Comparison of ENCODE assay signal across 8 cellular contexts in genomic region chr9:6007770-6008168, GRCh38. TPM values are rescaled to one million over a fixed set of nuclear protein-coding genes. Genes with fewer than 3 reads are reported as not detected.
DNase-seq lines count a peak whose midpoint lies in the region; ATAC-seq and TF ChIP-seq lines count a peak whose summit lies in the region.

No MANE protein-coding gene starts in this region.

- H3K36me3 ChIP-seq in neuronal stem cell (replicated peaks in 1 of 2; ENCODE audit: control insufficient read depth in 2 of 2, insufficient read depth in 2 of 2, low read length in 2 of 2) (peaks cover 2 to 52% of the 10 kb centered on the region in 2 donors), suprapubic skin (peaks cover 3% of the 10 kb centered on the region)

- H3K27ac ChIP-seq in HL-60 (replicated peaks) (peak overlapping the region; percentile 95), foreskin keratinocyte (peak overlapping the region; percentile 94), neuronal stem cell (replicated peaks; ENCODE audit: low read length) (peak overlapping the region; percentile 83), suprapubic skin (peak overlapping the region; percentile 98)

- TF ChIP-seq CTCF in HL-60 (IDR thresholded peaks at IDR 0.05; ENCODE audit: insufficient read depth, low read length) = no peak
- TF ChIP-seq CTCF in foreskin keratinocyte (conservative IDR thresholded peaks at IDR 0.05) = no peak
- no peak for TF ChIP-seq CTCF in suprapubic skin (IDR thresholded peaks at IDR 0.05)

- no peak overlapping the region for H4K8ac ChIP-seq in neuronal stem cell (ENCODE audit: low read depth, low read length)

- peak overlapping the region; percentile 70 for H2AK5ac ChIP-seq in neuronal stem cell (ENCODE audit: low read depth, low read length)

- DNase-seq in COLO668 (lab: John Stamatoyannopoulos, UW; ENCODE audit: unreplicated experiment) (peak; percentile 83), HL-60 (ENCODE audit: low read depth in 1 of 2, low spot score in 1 of 2) (peak; percentile 38 to 66), RKO (ENCODE audit: low spot score) (peak; percentile 72), activated gamma-delta T cell treated with Interleukin-2 at 50 U/mL for 16 hours (peak; percentile 77), foreskin keratinocyte (peak; percentile 46 to 66), neuronal stem cell (ENCODE audit: low spot score) (peak; percentile 89), suprapubic skin (ENCODE audit: low spot score in 2 of 2) (peak; percentile 85 to 89)

- H2BK5ac ChIP-seq in neuronal stem cell (ENCODE audit: low read length) = peak overlapping the region; percentile 56

- peak overlapping the region; percentile 75 for H2BK15ac ChIP-seq in neuronal stem cell (ENCODE audit: low read length)

- WGBS in neuronal stem cell (ENCODE audit: extremely low coverage in 2 of 2, insufficient read length in 2 of 2, insufficient replicate concordance in 1 of 2), 2 donors = no CpG with 5 or more reads among the region's 54 CpGs
- WGBS in suprapubic skin = 0% methylated on average over 1 of the region's 54 CpGs

- H3K4me1 ChIP-seq in foreskin keratinocyte (peaks cover 13% of the 10 kb centered on the region), neuronal stem cell (ENCODE audit: control insufficient read depth in 2 of 2, insufficient read depth in 1 of 2, low read depth in 1 of 2, low read length in 2 of 2) (peaks cover 0 to 7% of the 10 kb centered on the region in 2 donors), suprapubic skin (peaks cover 59% of the 10 kb centered on the region)

- H3K9ac ChIP-seq in neuronal stem cell (ENCODE audit: low read depth, low read length, poor library complexity) = peak overlapping the region; percentile 94

- H3K4me3 ChIP-seq in HL-60 (replicated peaks; ENCODE audit: insufficient read depth, low read length) (peak overlapping the region; percentile 97), neuronal stem cell (ENCODE audit: low read length in 2 of 2) (peak overlapping the region; percentile 68 to 85), suprapubic skin (peak overlapping the region; percentile 98)

- no peak overlapping the region for H2BK12ac ChIP-seq in neuronal stem cell (ENCODE audit: low read length)

- ATAC-seq in GM19467 (IDR thresholded peaks at IDR 0.05; ENCODE audit: unreplicated experiment) (peak; percentile 43), foreskin keratinocyte (peak; percentile 67)

- H3K79me1 ChIP-seq in neuronal stem cell (ENCODE audit: low read depth, low read length) = no peaks in the 10 kb centered on the region

- H4K91ac ChIP-seq in neuronal stem cell (ENCODE audit: low read depth, low read length, poor library complexity) = no peak overlapping the region

- H3K9me3 ChIP-seq in neuronal stem cell (replicated peaks in 1 of 2; ENCODE audit: control insufficient read depth in 2 of 2, insufficient read depth in 1 of 2, low read depth in 1 of 2, low read length in 2 of 2) = no peaks in the 10 kb centered on the region
- H3K9me3 ChIP-seq in suprapubic skin = no peaks in the 10 kb centered on the region

- H3K4me2 ChIP-seq in neuronal stem cell (ENCODE audit: insufficient read depth, low read length, poor library complexity, severe bottlenecking) = peak overlapping the region; percentile 90

- TF ChIP-seq EP300 in suprapubic skin (IDR thresholded peaks at IDR 0.05) = no peak

- peak overlapping the region; percentile 84 for H3K4ac ChIP-seq in neuronal stem cell (ENCODE audit: low read length)

- H3K27me3 ChIP-seq in HL-60 (ENCODE audit: insufficient read depth, poor library complexity, severe bottlenecking) (no peaks in the 10 kb centered on the region), foreskin keratinocyte (no peaks in the 10 kb centered on the region), neuronal stem cell (ENCODE audit: control insufficient read depth in 3 of 3, insufficient read depth in 3 of 3, low read depth in 1 of 3, low read length in 3 of 3) (no peaks in the 10 kb centered on the region), suprapubic skin (no peaks in the 10 kb centered on the region)

- H2AFZ ChIP-seq in neuronal stem cell (ENCODE audit: low read length) = peak overlapping the region; percentile 94

- H3K14ac ChIP-seq in neuronal stem cell (ENCODE audit: low read length) = peak overlapping the region; percentile 89

- peak in 1 of 2 donors; percentile 14 for TF ChIP-seq POLR2A in suprapubic skin (IDR thresholded peaks at IDR 0.05)

- peak overlapping the region; percentile 85 for H3K23ac ChIP-seq in neuronal stem cell (ENCODE audit: low read depth, low read length, poor library complexity)

- peak overlapping the region; percentile 31 for H2BK120ac ChIP-seq in neuronal stem cell (ENCODE audit: low read depth, low read length)

- H3K18ac ChIP-seq in neuronal stem cell (ENCODE audit: low read length) = peak overlapping the region; percentile 94

RNA-seq across cellular contexts. Expression of gene RANBP6, which starts 7.7 kb away (rescaled TPM):
- total RNA-seq in foreskin keratinocyte = 12.9 and 14.6 TPM in 2 replicates
- 3.9 and 4.4 TPM in 2 replicates for polyA plus RNA-seq in foreskin keratinocyte
- 13.0 TPM for polyA plus RNA-seq in neuronal stem cell (2013, experiment 1 of 2)
- 13.9 TPM for polyA plus RNA-seq in neuronal stem cell (2013, experiment 2 of 2)
- 10 to 100 TPM; 11.7 to 33.9 (median 16.9) TPM for total RNA-seq in suprapubic skin

Comparison
In these comparisons a context has a peak if more than half of its experiments do, and no peak if none do; other contexts are left out.
1. Peak in every context shown above with its lines: DNase-seq, ATAC-seq, H3K4me3 ChIP-seq and H3K27ac ChIP-seq.